8 cellular contexts compared by ENCODE assay signal in genomic region chr1:53220171-53220961, GRCh38. TPM values are rescaled to one million over a fixed set of nuclear protein-coding genes. Genes with fewer than 3 reads are reported as not detected.
DNase-seq lines count a peak whose midpoint lies in the region; ATAC-seq and TF ChIP-seq lines count a peak whose summit lies in the region.

Gene CZIB (minus strand): TSS chr1:53220634. CDS start chr1:53220575, 59 bp downstream.

- no peaks in the 10 kb centered on the region for H3K9me3 Mint-ChIP-seq in activated naive CD8-positive, alpha-beta T cell treated with anti-CD3 and anti-CD28 coated beads, Interleukin-2, amount 50 U/mL, for 24 hours

- H3K4me3 ChIP-seq in parathyroid adenoma (ENCODE audit: low read depth, low read length) (peak within 1 kb of the TSS; percentile 93), tibial nerve (peak within 1 kb of the TSS; percentile 65 to 95 (median 85))

- 0 to 1% methylated on average over 40 to 50 of the region's 61 CpGs for WGBS in tibial nerve, 2 donors

- H3K27ac Mint-ChIP-seq in activated naive CD8-positive, alpha-beta T cell treated with anti-CD3 and anti-CD28 coated beads, Interleukin-2, amount 50 U/mL, for 24 hours: peak within 1 kb of the TSS; percentile 95

- no peaks in the 10 kb centered on the region for H3K27me3 Mint-ChIP-seq in activated naive CD8-positive, alpha-beta T cell treated with anti-CD3 and anti-CD28 coated beads, Interleukin-2, amount 50 U/mL, for 24 hours

- peaks cover 6% of the 10 kb centered on the region for H3K4me1 ChIP-seq in parathyroid adenoma
- H3K4me1 ChIP-seq in tibial nerve: peaks cover 0 to 26% (median 6%) of the 10 kb centered on the region in 4 donors

- peak within 1 kb of the TSS; percentile 90 for H3K4me3 Mint-ChIP-seq in activated naive CD8-positive, alpha-beta T cell treated with anti-CD3 and anti-CD28 coated beads, Interleukin-2, amount 50 U/mL, for 24 hours

- H2AFZ ChIP-seq in parathyroid adenoma: peak within 1 kb of the TSS; percentile 67

- peak; percentile 89 for ATAC-seq in HG02678 (IDR thresholded peaks at IDR 0.05; ENCODE audit: unreplicated experiment)
- ATAC-seq in activated naive CD8-positive, alpha-beta T cell treated with anti-CD3 and anti-CD28 coated beads, Interleukin-2, amount 50 U/mL, for 24 hours: peak; percentile 94
- ATAC-seq in Right ventricle myocardium superior (ENCODE audit: poor library complexity): peak; percentile 99

- peak; percentile 72 to 99 for TF ChIP-seq EP300 in tibial nerve (IDR thresholded peaks at IDR 0.05)

- H3K4me2 ChIP-seq in parathyroid adenoma (ENCODE audit: low read length): peak within 1 kb of the TSS; percentile 91

- TF ChIP-seq CTCF in parathyroid adenoma (IDR thresholded peaks at IDR 0.05) (no peak), tibial nerve (IDR thresholded peaks at IDR 0.05) (peak in 1 of 5 experiments; percentile 40)

- H3K36me3 Mint-ChIP-seq in activated naive CD8-positive, alpha-beta T cell treated with anti-CD3 and anti-CD28 coated beads, Interleukin-2, amount 50 U/mL, for 24 hours (ENCODE audit: low read depth): peaks cover 14% of the 10 kb centered on the region

- H3K9ac ChIP-seq in parathyroid adenoma: peak within 1 kb of the TSS; percentile 20

- no peaks in the 10 kb centered on the region for H3K27me3 ChIP-seq in parathyroid adenoma (ENCODE audit: control insufficient read depth, insufficient read depth, low read length)
- H3K27me3 ChIP-seq in tibial nerve: no peaks in the 10 kb centered on the region

- no peaks in the 10 kb centered on the region for H3K36me3 ChIP-seq in parathyroid adenoma (ENCODE audit: control insufficient read depth, insufficient read depth, low read length)
- H3K36me3 ChIP-seq in tibial nerve: peaks cover 0 to 34% (median 0%) of the 10 kb centered on the region in 3 donors

- H3K79me2 ChIP-seq in parathyroid adenoma: no peaks in the 10 kb centered on the region

- TF ChIP-seq POLR2A in GM10847 (IDR thresholded peaks at IDR 0.05; ENCODE audit: extremely low read depth, insufficient read length) (peak; percentile 96), tibial nerve (IDR thresholded peaks at IDR 0.05) (peak; percentile 82 to 94)

- peaks cover 28% of the 10 kb centered on the region for H3K4me1 Mint-ChIP-seq in activated naive CD8-positive, alpha-beta T cell treated with anti-CD3 and anti-CD28 coated beads, Interleukin-2, amount 50 U/mL, for 24 hours

- DNase-seq in NCI-H128 (lab: John Stamatoyannopoulos, UW; ENCODE audit: unreplicated experiment) (peak; percentile 91), SW 1271 (lab: John Stamatoyannopoulos, UW) (peak; percentile 45 to 81), Right ventricle myocardium superior (peak; percentile 98), tibial nerve (ENCODE audit: low spot score in 2 of 2) (peak; percentile 85 to 91)
- peak; percentile 97 for DNase-seq in activated naive CD8-positive, alpha-beta T cell treated with anti-CD3 and anti-CD28 coated beads, Interleukin-2, amount 50 U/mL, for 24 hours

- no peaks in the 10 kb centered on the region for H3K9me3 ChIP-seq in parathyroid adenoma (ENCODE audit: control insufficient read depth, low read length)
- no peaks in the 10 kb centered on the region for H3K9me3 ChIP-seq in tibial nerve

- H3K27ac ChIP-seq in parathyroid adenoma (peak within 1 kb of the TSS; percentile 80), tibial nerve (peak within 1 kb of the TSS; percentile 93 to 99 (median 96))

- intact Hi-C loops in Right ventricle myocardium superior (cut with DNase I): no loop called here

RNA-seq across cellular contexts. Expression of gene CZIB, which starts in this region (rescaled TPM):
- total RNA-seq in Right ventricle myocardium superior (58.3 TPM), tibial nerve (10 to 100 TPM; 49.2 to 67.7 (median 64.7) TPM)

Comparison
In these comparisons a context has a peak if more than half of its experiments do, and no peak if none do; other contexts are left out.
1. Peak in every context shown above with its lines: DNase-seq, ATAC-seq, H3K4me3 ChIP-seq and H3K27ac ChIP-seq.